ENCODE assay signal across 8 cellular contexts in genomic region chr15:55196458-55197361, GRCh38. TPM values are rescaled to one million over a fixed set of nuclear protein-coding genes. Genes with fewer than 3 reads are reported as not detected.
A peak's percentile ranks its signal among the peaks of the same experiment; 100 is the strongest.
DNase-seq lines count a peak whose midpoint lies in the region; ATAC-seq, FAIRE-seq and TF ChIP-seq lines count a peak whose summit lies in the region.

Gene RSL24D1, minus strand, starts transcription at chr15:55196941. Its CDS starts 51 bp downstream, at chr15:55196890.

- H3K27me3 ChIP-seq in HepG2 (ENCODE audit: control insufficient read depth in 1 of 2, insufficient read depth in 2 of 2, low read length in 2 of 2): no peaks in the 10 kb centered on the region; a peak in 1 of 5 replicates

- FAIRE-seq in HepG2 (lab: Jason Lieb, UNC): peak; percentile 99

- TSS peak; percentile 75 for BruUV-seq in HepG2 (replicated peaks; lab: Mats Ljungman, UMichigan)

- peaks cover 33% of the 10 kb centered on the region for H4K20me1 ChIP-seq in HepG2 (ENCODE audit: insufficient read depth, low read length)

- WGBS in HepG2 (ENCODE audit: low lambda C conversion rate): under 1% methylated on average over 30 of the region's 62 CpGs

- CTCF ChIA-PET in HepG2 (lab: Yijun Ruan, JAX; ENCODE audit: low intra/inter-chr PET ratio, low total read pairs): no interaction called here

- peak in 1 of 2 experiments; percentile 26; a peak in 1 of 4 replicates for TF ChIP-seq EP300 in HepG2 (IDR thresholded peaks at IDR 0.05; ENCODE audit: low read depth in 2 of 2, low read length in 2 of 2)
- TF ChIP-seq EP300 in HepG2 (CRISPR knock-in tag; IDR thresholded peaks at IDR 0.05; ENCODE audit: borderline replicate concordance): no peak

- H2AFZ ChIP-seq in HepG2 (ENCODE audit: low read length): peak within 1 kb of the TSS; percentile 92

- intact Hi-C loops in HepG2 (cut with micrococcal nuclease; ENCODE audit: unreplicated experiment): loop anchor here (2.0 kb wide), 1 partner anchor 20 kb away; no protein-coding TSS in a partner anchor

- ATAC-seq in GM19372 (IDR thresholded peaks at IDR 0.05; ENCODE audit: low read depth, unreplicated experiment) (peak; percentile 96), HG03558 (IDR thresholded peaks at IDR 0.05; ENCODE audit: extremely low read depth, unreplicated experiment) (peak; percentile 95), HepG2 (peak; percentile 99)

- POLR2A ChIA-PET in HepG2 (lab: Yijun Ruan, JAX): interaction anchor here (0.8 to 2.0 kb wide), 9 partner anchors 9 to 211 kb away, joined by 3 to 11 read pairs (median 4); partner anchors contain the start of genes CCPG1, PIERCE2, PIGB and PIGBOS1

- DNase-seq in CD1c-positive myeloid dendritic cell (ENCODE audit: extremely low spot score) (peak; percentile 99), NCI-H748 (lab: John Stamatoyannopoulos, UW; ENCODE audit: unreplicated experiment) (peak; percentile 96), dermis microvascular lymphatic vessel endothelial cell (ENCODE audit: low read depth in 2 of 2) (peak; percentile 98 to 99), HepG2 (ENCODE audit: low spot score) (peak; percentile 98)
- peak; percentile 89 to 97 for DNase-seq in activated CD4-positive, alpha-beta T cell treated with anti-CD3 and anti-CD28 coated beads, Interleukin-2, amount 50 U/mL, for 24 hours (ENCODE audit: low read depth in 1 of 2, low spot score in 1 of 2)
- DNase-seq in stimulated activated CD4-positive, alpha-beta T cell treated with anti-CD3 and anti-CD28 coated beads, Interleukin-4, amount 100 ng/mL, for 1 hour: peak; percentile 94

- in situ Hi-C loops in HepG2 (cut with HindIII; ENCODE audit: extremely low pct_ligation_motif_present, low pct_unique_long_range_greater_than_20kb): no loop called here

- H3K4me3 ChIP-seq in HepG2 (replicated peaks in 1 of 3; ENCODE audit: insufficient read depth in 1 of 3, low read depth in 2 of 3, low read length in 3 of 3): peak within 1 kb of the TSS; percentile 66 to 91 (median 85)

- peaks cover 36% of the 10 kb centered on the region for H3K4me1 ChIP-seq in HepG2 (ENCODE audit: insufficient read depth, low read length)

- no peaks in the 10 kb centered on the region for H3K9me3 ChIP-seq in HepG2 (ENCODE audit: low read length)

- H3K27ac ChIP-seq in HepG2 (ENCODE audit: extremely low read length, insufficient read depth, low read length): peak within 1 kb of the TSS; percentile 89

- peaks cover 2 to 4% of the 10 kb centered on the region in 2 experiments; a peak in 4 of 5 replicates for H3K36me3 ChIP-seq in HepG2 (replicated peaks in 1 of 2; ENCODE audit: control insufficient read depth in 1 of 2, insufficient read depth in 2 of 2, low read length in 2 of 2)

- peaks cover 51% of the 10 kb centered on the region for H3K79me2 ChIP-seq in HepG2 (ENCODE audit: insufficient read depth, low read length)

- TF ChIP-seq POLR2A in HepG2 (IDR thresholded peaks at IDR 0.05; ENCODE audit: insufficient read depth in 1 of 2, low read depth in 2 of 2, low read length in 2 of 2): peak; percentile 86 to 94

- no peak for TF ChIP-seq RAD21 in HepG2 (CRISPR knock-in tag; IDR thresholded peaks at IDR 0.05)

- peak within 1 kb of the TSS; percentile 92 for H3K4me2 ChIP-seq in HepG2 (ENCODE audit: low read depth, low read length)

- peak; percentile 68 for TF ChIP-seq CTCF in HepG2 (CRISPR knock-in tag; IDR thresholded peaks at IDR 0.05)

- peak within 1 kb of the TSS; percentile 97 for H3K9ac ChIP-seq in HepG2 (ENCODE audit: insufficient read depth, low read depth, low read length)

TF ChIP-seq in HepG2, 621 proteins besides CTCF, POLR2A, EP300 and RAD21 (continues in another document):
- peak; percentile 92 for TF ChIP-seq THAP9 (CRISPR knock-in tag; IDR thresholded peaks at IDR 0.05; ENCODE audit: borderline replicate concordance)
- TF ChIP-seq ZNF792 (CRISPR knock-in tag; IDR thresholded peaks at IDR 0.05): peak; percentile 69; the same call in 1 of the 2 replicates
- peak; percentile 94 for TF ChIP-seq ELF1 (CRISPR knock-in tag; IDR thresholded peaks at IDR 0.05)
- no peak for TF ChIP-seq REST (IDR thresholded peaks at IDR 0.05; ENCODE audit: borderline replicate concordance in 1 of 2, low read depth in 1 of 2, low read length in 2 of 2)
- no peak for TF ChIP-seq RORA (CRISPR knock-in tag; IDR thresholded peaks at IDR 0.05)
- TF ChIP-seq ZNF446 (CRISPR knock-in tag; IDR thresholded peaks at IDR 0.05): no peak
- no peak for TF ChIP-seq ZNF567 (CRISPR knock-in tag; IDR thresholded peaks at IDR 0.05; ENCODE audit: borderline replicate concordance)
- TF ChIP-seq ETV6 (CRISPR knock-in tag; conservative IDR thresholded peaks at IDR 0.05): peak; percentile 50; the same call in 1 of the 2 replicates
- no peak for TF ChIP-seq ARHGAP35 (CRISPR knock-in tag; IDR thresholded peaks at IDR 0.05; ENCODE audit: borderline replicate concordance)
- TF ChIP-seq IRF2 (CRISPR knock-in tag; IDR thresholded peaks at IDR 0.05): peak; percentile 85
- peak; percentile 57; the same call in 1 of the 2 replicates for TF ChIP-seq MTA1 (CRISPR knock-in tag; IDR thresholded peaks at IDR 0.05; ENCODE audit: borderline replicate concordance)

RNA-seq across cellular contexts. Expression of gene RSL24D1, which starts in this region (rescaled TPM):
- total RNA-seq in dermis microvascular lymphatic vessel endothelial cell (47.2 and 60.2 TPM in 2 replicates), HepG2 (2016; rRNA removed; fragmentation: Illumina TruSeq; extraction: Trizol) (100.0 and 153 TPM in 2 replicates)
- total RNA-seq in HepG2 (2016; cell fraction: cytosol; rRNA removed; fragmentation: Illumina TruSeq; extraction: Trizol; ENCODE audit: low read depth): 44.2 and 54.5 TPM in 2 replicates
- 100 and 163 TPM in 2 replicates for total RNA-seq in HepG2 (2016; cell fraction: insoluble cytoplasmic fraction; rRNA removed; fragmentation: Illumina TruSeq; extraction: Trizol)
- 83.0 and 101 TPM in 2 replicates for total RNA-seq in HepG2 (2016; cell fraction: membrane; rRNA removed; fragmentation: Illumina TruSeq; extraction: Trizol)
- total RNA-seq in HepG2 (2016; cell fraction: nucleus; rRNA removed; fragmentation: Illumina TruSeq; extraction: Trizol): 54.6 and 54.9 TPM in 2 replicates
- polyA plus RNA-seq in HepG2 (2011; rRNA removed): 43.0 and 58.8 TPM in 2 replicates
- 19.6 and 32.8 TPM in 2 replicates for polyA plus RNA-seq in HepG2 (2011; cell fraction: cytosol; rRNA removed)
- 7.7 and 13.5 TPM in 2 replicates for polyA plus RNA-seq in HepG2 (2011; cell fraction: nucleus; rRNA removed)
- 125 and 131 TPM in 2 replicates for polyA plus RNA-seq in HepG2 (2012)
- 43.0 and 46.1 TPM in 2 replicates for polyA plus RNA-seq in HepG2 (2016; cell fraction: cytosol; fragmentation: Illumina TruSeq; extraction: Trizol; ENCODE audit: low read depth)
- polyA plus RNA-seq in HepG2 (2016; cell fraction: insoluble cytoplasmic fraction; fragmentation: Illumina TruSeq; extraction: Trizol; ENCODE audit: low read depth): 151 and 165 TPM in 2 replicates
- 70.7 and 77.2 TPM in 2 replicates for polyA plus RNA-seq in HepG2 (2016; cell fraction: membrane; fragmentation: Illumina TruSeq; extraction: Trizol; ENCODE audit: low read depth)
- 62.7 and 62.9 TPM in 2 replicates for polyA plus RNA-seq in HepG2 (2016; cell fraction: nucleus; fragmentation: Illumina TruSeq; extraction: Trizol; ENCODE audit: insufficient read depth, low read depth)
- 9.3 and 18.4 TPM in 2 replicates for polyA minus RNA-seq in HepG2 (2011; rRNA and poly(A)+ RNA removed; ENCODE audit: low replicate concordance)
- polyA minus RNA-seq in HepG2 (2011; cell fraction: cytosol; rRNA and poly(A)+ RNA removed): 26.4 and 32.4 TPM in 2 replicates
- polyA minus RNA-seq in HepG2 (2011; cell fraction: nucleus; rRNA and poly(A)+ RNA removed): 63.2 and 70.6 TPM in 2 replicates

Comparison
In these comparisons a context has a peak if more than half of its experiments do, and no peak if none do; other contexts are left out.
1. Peak in every context shown above with its lines: DNase-seq, ATAC-seq, H3K4me3 ChIP-seq and H3K27ac ChIP-seq.